ENCODE assay signal across 24 cellular contexts in the genomic region with DNA sequence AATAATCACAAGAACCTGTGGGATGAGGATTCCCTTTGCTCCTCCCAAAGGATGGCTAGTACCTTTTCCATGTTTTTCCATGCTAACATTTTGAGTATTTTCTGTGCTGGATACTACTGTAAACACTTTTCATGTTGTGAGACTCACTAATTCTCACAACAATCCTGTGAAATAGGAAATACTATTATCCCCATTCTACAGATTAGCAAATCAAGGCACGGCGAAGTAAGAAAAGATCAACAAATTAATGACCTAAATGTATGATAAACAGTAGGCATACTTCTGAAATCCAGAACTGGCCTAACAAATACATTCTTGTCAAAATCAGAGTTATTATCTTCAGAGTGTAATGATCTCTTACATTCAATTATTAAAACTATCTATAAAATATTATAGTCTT.
DNase-seq lines count a peak whose midpoint lies in the region; ATAC-seq, FAIRE-seq and TF ChIP-seq lines count a peak whose summit lies in the region.
"Had no signal": no experiment of that assay in that cellular context is flagged by ENCODE, and none has a peak within 500 bp of the region (broad histone marks: within the 10 kb centered on the region; RNA-seq: fewer than 3 reads in every experiment).

No MANE protein-coding gene starts in this region.

- in situ Hi-C loops in HepG2 (cut with HindIII; ENCODE audit: extremely low pct_ligation_motif_present, low pct_unique_long_range_greater_than_20kb) (no loop called here), K562 (cut with MboI) (no loop called here)

- no peaks in the 10 kb centered on the region for H3K4me1 ChIP-seq in HepG2 (ENCODE audit: insufficient read depth, low read length)
- H3K4me1 ChIP-seq in right lobe of liver, result no peaks in the 10 kb centered on the region
- no peaks in the 10 kb centered on the region for H3K4me1 ChIP-seq in K562 (replicated peaks in 1 of 2; ENCODE audit: control insufficient read depth in 2 of 2, insufficient read depth in 2 of 2, low read length in 2 of 2)
- H3K4me1 ChIP-seq: BE2C, BLaER1 had no signal

- TF ChIP-seq RAD21 in HepG2 (CRISPR knock-in tag; IDR thresholded peaks at IDR 0.05) (no peak), K562 (CRISPR knock-in tag; conservative IDR thresholded peaks at IDR 0.05 in 1 of 2, IDR thresholded peaks at IDR 0.05 in 1 of 2) (no peak)

- no peaks in the 10 kb centered on the region for H3K27me3 ChIP-seq in HepG2 (ENCODE audit: control insufficient read depth in 1 of 2, insufficient read depth in 2 of 2, low read length in 2 of 2)
- no peaks in the 10 kb centered on the region for H3K27me3 ChIP-seq in right lobe of liver
- H3K27me3 ChIP-seq in K562 (ENCODE audit: control insufficient read depth in 2 of 2, insufficient read depth in 2 of 2, low read length in 2 of 2), result no peaks in the 10 kb centered on the region
- H3K27me3 ChIP-seq: BE2C, BLaER1 had no signal

- no peak overlapping the region for H3K27ac ChIP-seq in HepG2 (ENCODE audit: extremely low read length, insufficient read depth, low read length)
- H3K27ac ChIP-seq in right lobe of liver, result no peak overlapping the region
- no peak overlapping the region for H3K27ac ChIP-seq in K562 (ENCODE audit: extremely low read depth, low read depth, low read length)
- H3K27ac ChIP-seq: 22Rv1, BLaER1 had no signal

- H3K9me3 ChIP-seq in HepG2 (ENCODE audit: low read length), result no peaks in the 10 kb centered on the region
- H3K9me3 ChIP-seq in right lobe of liver, result no peaks in the 10 kb centered on the region
- H3K9me3 ChIP-seq in K562 (replicated peaks; ENCODE audit: control insufficient read depth, insufficient read depth, low read depth, low read length), result no peaks in the 10 kb centered on the region
- H3K9me3 ChIP-seq: BE2C, BLaER1 had no signal

- TF ChIP-seq EP300 in HepG2 (IDR thresholded peaks at IDR 0.05; ENCODE audit: low read depth in 2 of 2, low read length in 2 of 2) (no peak), HepG2 (CRISPR knock-in tag; IDR thresholded peaks at IDR 0.05; ENCODE audit: borderline replicate concordance) (no peak), K562 (IDR thresholded peaks at IDR 0.05; ENCODE audit: low read length) (no peak)

- H3K79me2 ChIP-seq in HepG2 (ENCODE audit: insufficient read depth, low read length) (no peaks in the 10 kb centered on the region), K562 (ENCODE audit: control insufficient read depth, insufficient read depth, low read length) (no peaks in the 10 kb centered on the region)

- CTCF ChIA-PET in HepG2 (lab: Yijun Ruan, JAX; ENCODE audit: low intra/inter-chr PET ratio, low total read pairs), result no interaction called here
- CTCF ChIA-PET in K562 (lab: Yijun Ruan, JAX; ENCODE audit: low intra/inter-chr PET ratio), result no interaction called here

- BruUV-seq in HepG2 (replicated peaks; lab: Mats Ljungman, UMichigan), result no TSS peak
- BruUV-seq in K562 (replicated peaks; lab: Mats Ljungman, UMichigan), result no TSS peak

- 97% methylated on average over 2 of the region's 2 CpGs for WGBS in HepG2 (ENCODE audit: low lambda C conversion rate)
- 94% methylated on average over 2 of the region's 2 CpGs for WGBS in right lobe of liver (ENCODE audit: insufficient coverage, low coverage, low lambda C conversion rate, missing lambda C conversion rate)
- WGBS in K562 (ENCODE audit: insufficient coverage, low coverage, missing lambda C conversion rate), result 88% methylated on average over 2 of the region's 2 CpGs

- H3K36me3 ChIP-seq in HepG2 (replicated peaks in 1 of 2; ENCODE audit: control insufficient read depth in 1 of 2, insufficient read depth in 2 of 2, low read length in 2 of 2), result peaks cover 12 to 26% of the 10 kb centered on the region in 2 experiments
- peaks cover 0 to 41% (median 4%) of the 10 kb centered on the region in 4 donors for H3K36me3 ChIP-seq in right lobe of liver
- peaks cover 55% of the 10 kb centered on the region; the same call in 2 of the 3 replicates for H3K36me3 ChIP-seq in K562 (ENCODE audit: control insufficient read depth, insufficient read depth, low read length)
- H3K36me3 ChIP-seq: BE2C, BLaER1 had no signal

- H4K20me1 ChIP-seq in HepG2 (ENCODE audit: insufficient read depth, low read length) (no peaks in the 10 kb centered on the region), K562 (replicated peaks; ENCODE audit: control insufficient read depth, insufficient read depth, low read length) (no peaks in the 10 kb centered on the region)
- H4K20me1 ChIP-seq: BLaER1 had no signal

- no peak overlapping the region for H3K4me3 ChIP-seq in HepG2 (replicated peaks in 1 of 3; ENCODE audit: insufficient read depth in 1 of 3, low read depth in 2 of 3, low read length in 3 of 3)
- no peak overlapping the region for H3K4me3 ChIP-seq in right lobe of liver
- no peak overlapping the region for H3K4me3 ChIP-seq in K562
- H3K4me3 ChIP-seq: BLaER1, GM12878 had no signal

- no peak for FAIRE-seq in HepG2 (lab: Jason Lieb, UNC)
- FAIRE-seq in K562 (lab: Jason Lieb, UNC), result no peak
- FAIRE-seq: GM12878, GM12892, GM18507 had no signal

- intact Hi-C loops in HepG2 (cut with micrococcal nuclease; ENCODE audit: unreplicated experiment), result no loop called here
- intact Hi-C loops in right lobe of liver (cut with DNase I), result no loop called here
- intact Hi-C loops in K562 (cut with micrococcal nuclease), result no loop called here

- no peaks in the 10 kb centered on the region for H3K9me1 ChIP-seq in K562 (ENCODE audit: control insufficient read depth, insufficient read depth, low read length)

- no peak overlapping the region for H2AFZ ChIP-seq in HepG2 (ENCODE audit: low read length)
- H2AFZ ChIP-seq in K562 (ENCODE audit: low read depth, low read length), result no peak overlapping the region

- ATAC-seq in HepG2, result no peak
- ATAC-seq in right lobe of liver, result no peak
- ATAC-seq in K562, result no peak
- ATAC-seq in HG03342 (IDR thresholded peaks at IDR 0.05; ENCODE audit: unreplicated experiment), result no peak
- ATAC-seq: GM12878 had no signal

- H3K9ac ChIP-seq in HepG2 (ENCODE audit: insufficient read depth, low read depth, low read length) (no peak overlapping the region), K562 (ENCODE audit: insufficient read depth in 1 of 2, low read depth in 2 of 2, low read length in 2 of 2) (no peak overlapping the region)
- H3K9ac ChIP-seq: BLaER1 had no signal

- TF ChIP-seq POLR2A in HepG2 (IDR thresholded peaks at IDR 0.05; ENCODE audit: insufficient read depth in 1 of 2, low read depth in 2 of 2, low read length in 2 of 2), result no peak
- no peak for TF ChIP-seq POLR2A in right lobe of liver (IDR thresholded peaks at IDR 0.05)
- no peak for TF ChIP-seq POLR2A in K562 (conservative IDR thresholded peaks at IDR 0.05)

- H3K4me2 ChIP-seq in HepG2 (ENCODE audit: low read depth, low read length), result no peak overlapping the region
- H3K4me2 ChIP-seq in K562 (ENCODE audit: insufficient read depth, low read length), result no peak overlapping the region
- H3K4me2 ChIP-seq: BLaER1 had no signal

- POLR2A ChIA-PET in HepG2 (lab: Yijun Ruan, JAX) (no interaction called here), K562 (lab: Yijun Ruan, JAX) (no interaction called here)

- no peak for TF ChIP-seq CTCF in HepG2 (CRISPR knock-in tag; IDR thresholded peaks at IDR 0.05)
- no peak for TF ChIP-seq CTCF in right lobe of liver (IDR thresholded peaks at IDR 0.05)
- TF ChIP-seq CTCF in K562 (IDR thresholded peaks at IDR 0.05 in 2 of 3, conservative IDR thresholded peaks at IDR 0.05 in 1 of 3; ENCODE audit: insufficient read depth in 2 of 3, low read depth in 1 of 3, low read length in 3 of 3), result no peak

- DNase-seq in HepG2 (ENCODE audit: low spot score) (no peak), right lobe of liver (no peak), K562 (ENCODE audit: extremely low read depth in 1 of 4, low spot score in 3 of 4) (no peak), NCI-H1092 treated with DMSO at 0.1 percent for 48 hours (lab: John Stamatoyannopoulos, UW) (no peak)
- DNase-seq: ACHN; BE2C; C1 segment of cervical spinal cord; CD4-positive, alpha-beta memory T cell; CD4-positive, CD25-positive, alpha-beta regulatory T cell; CD8-positive, alpha-beta memory T cell; COR-L47; DMS 273 treated with DMSO at 0.1 percent for 48 hours; DMS153; DMS53; DMS79; DND-41; EL; GDM1 had no signal

TF ChIP-seq in HepG2, 621 proteins besides CTCF, POLR2A, EP300 and RAD21:
- peak; percentile 73 for TF ChIP-seq ZNF629 (CRISPR knock-in tag; conservative IDR thresholded peaks at IDR 0.05)
- TF ChIP-seq ZNF264 (CRISPR knock-in tag; IDR thresholded peaks at IDR 0.05), result no peak
TF ChIP-seq in HepG2: peak in this region for 1.

TF ChIP-seq in K562, 482 proteins besides CTCF, POLR2A, EP300 and RAD21 (continues in another document):
- TF ChIP-seq PRPF4 (IDR thresholded peaks at IDR 0.05; ENCODE audit: insufficient read depth, low read depth, low read length, poor library complexity, severe bottlenecking) (no peak), BCOR (IDR thresholded peaks at IDR 0.05) (peak; percentile 44; the same call in 1 of the 2 replicates), MAFK (IDR thresholded peaks at IDR 0.05; ENCODE audit: low read length) (no peak), BRD4 (IDR thresholded peaks at IDR 0.05) (no peak)
- TF ChIP-seq, protein P1, sequence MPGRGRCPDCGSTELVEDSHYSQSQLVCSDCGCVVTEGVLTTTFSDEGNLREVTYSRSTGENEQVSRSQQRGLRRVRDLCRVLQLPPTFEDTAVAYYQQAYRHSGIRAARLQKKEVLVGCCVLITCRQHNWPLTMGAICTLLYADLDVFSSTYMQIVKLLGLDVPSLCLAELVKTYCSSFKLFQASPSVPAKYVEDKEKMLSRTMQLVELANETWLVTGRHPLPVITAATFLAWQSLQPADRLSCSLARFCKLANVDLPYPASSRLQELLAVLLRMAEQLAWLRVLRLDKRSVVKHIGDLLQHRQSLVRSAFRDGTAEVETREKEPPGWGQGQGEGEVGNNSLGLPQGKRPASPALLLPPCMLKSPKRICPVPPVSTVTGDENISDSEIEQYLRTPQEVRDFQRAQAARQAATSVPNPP (IDR thresholded peaks at IDR 0.05; ENCODE audit: borderline replicate concordance, insufficient read depth, insufficient read length), result no peak
- TF ChIP-seq, protein P2, sequence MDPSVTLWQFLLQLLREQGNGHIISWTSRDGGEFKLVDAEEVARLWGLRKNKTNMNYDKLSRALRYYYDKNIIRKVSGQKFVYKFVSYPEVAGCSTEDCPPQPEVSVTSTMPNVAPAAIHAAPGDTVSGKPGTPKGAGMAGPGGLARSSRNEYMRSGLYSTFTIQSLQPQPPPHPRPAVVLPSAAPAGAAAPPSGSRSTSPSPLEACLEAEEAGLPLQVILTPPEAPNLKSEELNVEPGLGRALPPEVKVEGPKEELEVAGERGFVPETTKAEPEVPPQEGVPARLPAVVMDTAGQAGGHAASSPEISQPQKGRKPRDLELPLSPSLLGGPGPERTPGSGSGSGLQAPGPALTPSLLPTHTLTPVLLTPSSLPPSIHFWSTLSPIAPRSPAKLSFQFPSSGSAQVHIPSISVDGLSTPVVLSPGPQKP (CRISPR knock-in tag; IDR thresholded peaks at IDR 0.05), result no peak
